In the genomic region with DNA sequence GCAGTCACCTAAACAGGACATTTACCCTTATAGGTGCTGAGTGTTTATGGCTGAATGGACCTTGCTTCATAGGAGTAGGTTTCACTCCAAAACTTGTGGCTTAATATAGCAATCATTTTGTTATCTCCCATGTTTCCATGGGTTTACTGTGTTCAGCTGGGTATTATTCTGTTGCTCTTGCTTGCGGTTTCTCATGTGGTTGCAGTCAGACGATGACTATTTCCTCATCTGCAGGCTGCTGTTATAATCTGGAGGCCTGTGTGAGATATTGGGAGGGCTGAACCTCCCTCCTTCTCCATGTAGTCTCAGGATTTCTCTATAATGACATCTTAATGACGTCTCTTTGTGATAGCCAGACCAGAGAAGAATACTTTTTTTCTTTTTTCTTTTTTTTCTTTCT, we compare ENCODE assay signal across 13 cellular contexts.
DNase-seq lines count a peak whose midpoint lies in the region; ATAC-seq lines count a peak whose summit lies in the region.
"Had no signal": no experiment of that assay in that cellular context is flagged by ENCODE, and none has a peak within 500 bp of the region (broad histone marks: within the 10 kb centered on the region; RNA-seq: fewer than 3 reads in every experiment).

No MANE protein-coding gene starts in this region.

- ATAC-seq in activated CD8-positive, alpha-beta T cell treated with anti-CD3 and anti-CD28 coated beads, Interleukin-2, amount 10 ng/mL, durations not matched to agents 7 days and 5 days, result peak; percentile 68
- peak; percentile 79 for ATAC-seq in stimulated activated naive CD8-positive, alpha-beta T cell treated with anti-CD3 and anti-CD28 coated beads, Interleukin-15, amount 100 ng/mL, for 72 hours
- ATAC-seq in GM21576 (IDR thresholded peaks at IDR 0.05; ENCODE audit: unreplicated experiment) (no peak), HG03196 (IDR thresholded peaks at IDR 0.05; ENCODE audit: unreplicated experiment) (no peak)
- ATAC-seq: gastroesophageal sphincter had no signal

- POLR2A ChIA-PET in activated CD8-positive, alpha-beta T cell treated with anti-CD3 and anti-CD28 coated beads, Interleukin-2, amount 10 ng/mL, durations not matched to agents 7 days and 5 days (lab: Charles Lee), result no interaction called here

- DNase-seq in activated naive CD4-positive, alpha-beta T cell treated with anti-CD3 and anti-CD28 coated beads for 36 hours, result peak; percentile 28
- no peak for DNase-seq in activated naive CD4-positive, alpha-beta T cell treated with Interleukin-2 at 50 U/mL for 16 hours
- DNase-seq in M059J (ENCODE audit: low read depth) (peak; percentile 93), GOT3 (lab: John Stamatoyannopoulos, UW) (no peak)
- DNase-seq in activated CD8-positive, alpha-beta T cell treated with anti-CD3 and anti-CD28 coated beads, Interleukin-2, amount 10 ng/mL, durations not matched to agents 7 days and 5 days, result peak; percentile 23
- DNase-seq in stimulated activated naive CD8-positive, alpha-beta T cell treated with anti-CD3 and anti-CD28 coated beads, Interleukin-15, amount 100 ng/mL, for 72 hours, result no peak
- DNase-seq: left ventricle myocardium inferior; posterior cingulate gyrus; stimulated activated CD4-positive, alpha-beta T cell treated with anti-CD3 and anti-CD28 coated beads, Interleukin-2, amount 100 ng/mL, for 48 hours had no signal

- H3K4me1 Mint-ChIP-seq in activated naive CD4-positive, alpha-beta T cell treated with anti-CD3 and anti-CD28 coated beads for 36 hours (ENCODE audit: low read depth), result no peaks in the 10 kb centered on the region
- H3K4me1 Mint-ChIP-seq in activated CD8-positive, alpha-beta T cell treated with anti-CD3 and anti-CD28 coated beads, Interleukin-2, amount 10 ng/mL, durations not matched to agents 7 days and 5 days (ENCODE audit: low read depth), result peaks cover 4% of the 10 kb centered on the region
- no peaks in the 10 kb centered on the region for H3K4me1 Mint-ChIP-seq in stimulated activated naive CD8-positive, alpha-beta T cell treated with anti-CD3 and anti-CD28 coated beads, Interleukin-15, amount 100 ng/mL, for 72 hours

- H3K36me3 Mint-ChIP-seq in activated naive CD4-positive, alpha-beta T cell treated with anti-CD3 and anti-CD28 coated beads for 36 hours (ENCODE audit: low read depth), result no peaks in the 10 kb centered on the region
- no peaks in the 10 kb centered on the region for H3K36me3 Mint-ChIP-seq in activated CD8-positive, alpha-beta T cell treated with anti-CD3 and anti-CD28 coated beads, Interleukin-2, amount 10 ng/mL, durations not matched to agents 7 days and 5 days (ENCODE audit: low read depth)

- no peaks in the 10 kb centered on the region for H3K9me3 Mint-ChIP-seq in activated naive CD4-positive, alpha-beta T cell treated with anti-CD3 and anti-CD28 coated beads for 36 hours
- H3K9me3 Mint-ChIP-seq in activated CD8-positive, alpha-beta T cell treated with anti-CD3 and anti-CD28 coated beads, Interleukin-2, amount 10 ng/mL, durations not matched to agents 7 days and 5 days (ENCODE audit: insufficient read depth), result no peaks in the 10 kb centered on the region
- no peaks in the 10 kb centered on the region for H3K9me3 Mint-ChIP-seq in stimulated activated naive CD8-positive, alpha-beta T cell treated with anti-CD3 and anti-CD28 coated beads, Interleukin-15, amount 100 ng/mL, for 72 hours
- H3K9me3 Mint-ChIP-seq: T-helper 2 cell treated with Interferon-gamma antibody and Interleukin-4, amounts not matched to agents 5 μg/mL and 100 μg/mL, for 36 hours had no signal

- H3K4me3 Mint-ChIP-seq in activated naive CD4-positive, alpha-beta T cell treated with anti-CD3 and anti-CD28 coated beads for 36 hours, result no peak overlapping the region
- H3K4me3 Mint-ChIP-seq in activated CD8-positive, alpha-beta T cell treated with anti-CD3 and anti-CD28 coated beads, Interleukin-2, amount 10 ng/mL, durations not matched to agents 7 days and 5 days, result no peak overlapping the region
- no peak overlapping the region for H3K4me3 Mint-ChIP-seq in stimulated activated naive CD8-positive, alpha-beta T cell treated with anti-CD3 and anti-CD28 coated beads, Interleukin-15, amount 100 ng/mL, for 72 hours
- H3K4me3 Mint-ChIP-seq: T-helper 2 cell treated with Interferon-gamma antibody and Interleukin-4, amounts not matched to agents 5 μg/mL and 100 μg/mL, for 36 hours had no signal

- intact Hi-C loops in activated naive CD4-positive, alpha-beta T cell treated with anti-CD3 and anti-CD28 coated beads for 36 hours (cut with micrococcal nuclease), result no loop called here

- no peak overlapping the region for H3K27ac Mint-ChIP-seq in activated naive CD4-positive, alpha-beta T cell treated with anti-CD3 and anti-CD28 coated beads for 36 hours
- H3K27ac Mint-ChIP-seq in activated CD8-positive, alpha-beta T cell treated with anti-CD3 and anti-CD28 coated beads, Interleukin-2, amount 10 ng/mL, durations not matched to agents 7 days and 5 days, result no peak overlapping the region
- H3K27ac Mint-ChIP-seq in stimulated activated naive CD8-positive, alpha-beta T cell treated with anti-CD3 and anti-CD28 coated beads, Interleukin-15, amount 100 ng/mL, for 72 hours, result no peak overlapping the region
- H3K27ac Mint-ChIP-seq: T-helper 2 cell treated with Interferon-gamma antibody and Interleukin-4, amounts not matched to agents 5 μg/mL and 100 μg/mL, for 36 hours had no signal

- H3K27me3 Mint-ChIP-seq in activated naive CD4-positive, alpha-beta T cell treated with anti-CD3 and anti-CD28 coated beads for 36 hours (ENCODE audit: low read depth), result no peaks in the 10 kb centered on the region
- H3K27me3 Mint-ChIP-seq in activated CD8-positive, alpha-beta T cell treated with anti-CD3 and anti-CD28 coated beads, Interleukin-2, amount 10 ng/mL, durations not matched to agents 7 days and 5 days (ENCODE audit: low read depth), result peaks cover 3% of the 10 kb centered on the region
- H3K27me3 Mint-ChIP-seq in stimulated activated naive CD8-positive, alpha-beta T cell treated with anti-CD3 and anti-CD28 coated beads, Interleukin-15, amount 100 ng/mL, for 72 hours, result no peaks in the 10 kb centered on the region

- CTCF ChIA-PET in activated naive CD4-positive, alpha-beta T cell treated with anti-CD3 and anti-CD28 coated beads for 36 hours (lab: Charles Lee), result no interaction called here
- CTCF ChIA-PET in activated CD8-positive, alpha-beta T cell treated with anti-CD3 and anti-CD28 coated beads, Interleukin-2, amount 10 ng/mL, durations not matched to agents 7 days and 5 days (lab: Charles Lee), result no interaction called here

Comparison
In these comparisons a context has a peak if more than half of its experiments do, and no peak if none do; other contexts are left out.
1. DNase-seq: peak in activated naive CD4-positive, alpha-beta T cell treated with anti-CD3 and anti-CD28 coated beads for 36 hours (single experiment), M059J (single experiment) and activated CD8-positive, alpha-beta T cell treated with anti-CD3 and anti-CD28 coated beads, Interleukin-2, amount 10 ng/mL, durations not matched to agents 7 days and 5 days (single experiment); none in activated naive CD4-positive, alpha-beta T cell treated with Interleukin-2 at 50 U/mL for 16 hours (single experiment), stimulated activated naive CD8-positive, alpha-beta T cell treated with anti-CD3 and anti-CD28 coated beads, Interleukin-15, amount 100 ng/mL, for 72 hours (0 of 2) and GOT3 (single experiment).
2. ATAC-seq: peak in activated CD8-positive, alpha-beta T cell treated with anti-CD3 and anti-CD28 coated beads, Interleukin-2, amount 10 ng/mL, durations not matched to agents 7 days and 5 days (single experiment) and stimulated activated naive CD8-positive, alpha-beta T cell treated with anti-CD3 and anti-CD28 coated beads, Interleukin-15, amount 100 ng/mL, for 72 hours (single experiment); none in GM21576 (single experiment) and HG03196 (single experiment).